ENCODE assay signal across 10 cellular contexts in the genomic region with DNA sequence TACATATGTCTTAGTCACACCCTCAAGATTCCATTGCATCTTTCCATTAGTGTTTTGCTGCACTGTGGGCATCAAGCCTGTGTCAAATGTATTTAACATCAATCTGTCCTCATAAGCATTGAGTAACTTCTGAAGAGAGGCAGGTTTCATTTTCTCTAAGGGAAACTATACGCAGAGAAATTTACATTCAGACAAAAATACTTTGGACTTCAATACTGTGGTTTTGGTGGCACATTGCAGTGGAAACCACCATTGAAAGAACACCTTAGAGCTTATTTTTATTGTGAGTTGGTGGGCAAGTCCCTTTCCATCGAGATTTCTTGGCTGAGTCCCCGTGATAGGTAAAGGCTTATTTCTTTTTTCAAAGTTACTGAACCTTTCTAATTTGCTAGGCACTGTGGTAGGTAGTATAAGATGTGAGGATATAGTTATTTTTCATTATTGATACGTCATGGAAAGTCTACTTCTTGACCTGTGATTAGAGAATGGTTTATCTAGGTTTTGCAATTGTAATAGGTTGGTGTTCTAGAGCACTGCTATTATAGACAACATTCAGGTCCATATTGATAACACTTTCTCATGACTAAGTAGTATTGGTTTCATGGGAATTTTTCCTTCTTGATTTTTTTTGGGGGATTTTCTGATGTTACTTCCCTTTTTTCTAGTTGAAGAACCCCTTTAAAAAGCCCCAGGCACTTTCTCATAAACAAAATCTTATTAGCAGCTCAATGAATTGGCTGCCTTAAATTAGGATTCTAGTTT.
DNase-seq lines count a peak whose midpoint lies in the region; ATAC-seq and TF ChIP-seq lines count a peak whose summit lies in the region.
"Had no signal": no experiment of that assay in that cellular context is flagged by ENCODE, and none has a peak within 500 bp of the region (broad histone marks: within the 10 kb centered on the region; RNA-seq: fewer than 3 reads in every experiment).

No MANE protein-coding gene starts in this region.

- H3K4me3 Mint-ChIP-seq in activated T-helper 17 cell treated with anti-CD3 and anti-CD28 coated beads, Interleukin-2, amount 50 U/mL, for 72 hours: peak overlapping the region; percentile 51
- H3K4me3 Mint-ChIP-seq in GM23338: no peak overlapping the region

- no peaks in the 10 kb centered on the region for H3K9me3 Mint-ChIP-seq in activated T-helper 17 cell treated with anti-CD3 and anti-CD28 coated beads, Interleukin-2, amount 50 U/mL, for 72 hours
- no peaks in the 10 kb centered on the region for H3K9me3 Mint-ChIP-seq in GM23338

- no peak overlapping the region for H3K27ac ChIP-seq in GM23338 (ENCODE audit: low read depth)

- no peaks in the 10 kb centered on the region for H3K4me1 ChIP-seq in GM23338 (ENCODE audit: insufficient read depth)

- no peaks in the 10 kb centered on the region for H3K36me3 Mint-ChIP-seq in activated T-helper 17 cell treated with anti-CD3 and anti-CD28 coated beads, Interleukin-2, amount 50 U/mL, for 72 hours (ENCODE audit: low read depth)
- no peaks in the 10 kb centered on the region for H3K36me3 Mint-ChIP-seq in GM23338 (ENCODE audit: low read depth)

- H3K9me2 ChIP-seq in GM23338 (ENCODE audit: insufficient read depth): no peaks in the 10 kb centered on the region

- no peaks in the 10 kb centered on the region for H3K79me2 ChIP-seq in GM23338 (replicated peaks; ENCODE audit: insufficient read depth)

- H3K4me1 Mint-ChIP-seq in activated T-helper 17 cell treated with anti-CD3 and anti-CD28 coated beads, Interleukin-2, amount 50 U/mL, for 72 hours: peaks cover 8% of the 10 kb centered on the region
- no peaks in the 10 kb centered on the region for H3K4me1 Mint-ChIP-seq in GM23338

- no peak overlapping the region for H2AFZ ChIP-seq in GM23338

- no peak overlapping the region for H3K4me3 ChIP-seq in GM23338

- DNase-seq in NCI-H2227 treated with DMSO at 0.1 percent for 48 hours (lab: John Stamatoyannopoulos, UW) (no peak), NCI-H446 treated with DMSO at 0.1 percent for 48 hours (lab: John Stamatoyannopoulos, UW) (no peak), middle frontal gyrus (ENCODE audit: extremely low spot score, low spot score) (no peak), GM23338 (ENCODE audit: low spot score) (no peak)
- DNase-seq: NCI-H510A treated with DMSO at 0.1 percent for 48 hours had no signal

- ATAC-seq in GM18502 (IDR thresholded peaks at IDR 0.05; ENCODE audit: poor library complexity, unreplicated experiment) (peak; percentile 91), GM19455 (IDR thresholded peaks at IDR 0.05; ENCODE audit: unreplicated experiment) (peak; percentile 80), HG03066 (IDR thresholded peaks at IDR 0.05; ENCODE audit: low read depth, unreplicated experiment) (peak; percentile 88), GM23338 (no peak)
- ATAC-seq in activated T-helper 17 cell treated with anti-CD3 and anti-CD28 coated beads, Interleukin-2, amount 50 U/mL, for 72 hours (replicated peaks): peak; percentile 91
- ATAC-seq: left lobe of liver had no signal

- H3F3A ChIP-seq in GM23338 (replicated peaks; ENCODE audit: low read depth): no peaks in the 10 kb centered on the region

- no peak for TF ChIP-seq CTCF in GM23338 (conservative IDR thresholded peaks at IDR 0.05; ENCODE audit: low read depth in 2 of 2)

- H3K27me3 Mint-ChIP-seq in activated T-helper 17 cell treated with anti-CD3 and anti-CD28 coated beads, Interleukin-2, amount 50 U/mL, for 72 hours: peaks cover 10% of the 10 kb centered on the region
- no peaks in the 10 kb centered on the region for H3K27me3 Mint-ChIP-seq in GM23338 (ENCODE audit: insufficient read depth, low read depth, poor library complexity)

- H3K36me3 ChIP-seq in GM23338 (ENCODE audit: insufficient read depth): no peaks in the 10 kb centered on the region

- H3K27me3 ChIP-seq in GM23338 (ENCODE audit: insufficient read depth): no peaks in the 10 kb centered on the region

- no peak overlapping the region for H3K4me2 ChIP-seq in GM23338

- no peaks in the 10 kb centered on the region for H4K20me1 ChIP-seq in GM23338 (replicated peaks; ENCODE audit: insufficient read depth)

- peak overlapping the region; percentile 56 for H3K27ac Mint-ChIP-seq in activated T-helper 17 cell treated with anti-CD3 and anti-CD28 coated beads, Interleukin-2, amount 50 U/mL, for 72 hours
- no peak overlapping the region for H3K27ac Mint-ChIP-seq in GM23338

TF ChIP-seq in GM23338, 12 proteins besides CTCF, POLR2A, EP300 and RAD21:
- TF ChIP-seq EZH2phosphoT487 (IDR thresholded peaks at IDR 0.05; ENCODE audit: unreplicated experiment) (no peak), NANOG (IDR thresholded peaks at IDR 0.05; ENCODE audit: borderline replicate concordance) (no peak), JUNB (IDR thresholded peaks at IDR 0.05; ENCODE audit: unreplicated experiment) (no peak), CREB1 (CRISPR knock-in tag; IDR thresholded peaks at IDR 0.05; ENCODE audit: low read depth) (no peak), STAT1 (IDR thresholded peaks at IDR 0.05; ENCODE audit: unreplicated experiment) (no peak)
- TF ChIP-seq, protein P1, sequence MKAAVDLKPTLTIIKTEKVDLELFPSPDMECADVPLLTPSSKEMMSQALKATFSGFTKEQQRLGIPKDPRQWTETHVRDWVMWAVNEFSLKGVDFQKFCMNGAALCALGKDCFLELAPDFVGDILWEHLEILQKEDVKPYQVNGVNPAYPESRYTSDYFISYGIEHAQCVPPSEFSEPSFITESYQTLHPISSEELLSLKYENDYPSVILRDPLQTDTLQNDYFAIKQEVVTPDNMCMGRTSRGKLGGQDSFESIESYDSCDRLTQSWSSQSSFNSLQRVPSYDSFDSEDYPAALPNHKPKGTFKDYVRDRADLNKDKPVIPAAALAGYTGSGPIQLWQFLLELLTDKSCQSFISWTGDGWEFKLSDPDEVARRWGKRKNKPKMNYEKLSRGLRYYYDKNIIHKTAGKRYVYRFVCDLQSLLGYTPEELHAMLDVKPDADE (IDR thresholded peaks at IDR 0.05): no peak
